Comparison of ENCODE assay signal across 8 cellular contexts in genomic region chr11:10304495-10305261, GRCh38. TPM values are rescaled to one million over a fixed set of nuclear protein-coding genes. Genes with fewer than 3 reads are reported as not detected.
DNase-seq lines count a peak whose midpoint lies in the region; ATAC-seq, FAIRE-seq and TF ChIP-seq lines count a peak whose summit lies in the region.

TSS of gene ADM (plus strand) at chr11:10305073. CDS start at chr11:10305701, 628 bp downstream.

- H3K36me3 ChIP-seq in keratinocyte (ENCODE audit: control insufficient read depth in 2 of 2, extremely low read depth in 1 of 2, insufficient read depth in 2 of 2, low read length in 2 of 2), result peaks cover 3 to 5% of the 10 kb centered on the region in 2 experiments
- peaks cover 0 to 5% (median 0%) of the 10 kb centered on the region in 3 donors for H3K36me3 ChIP-seq in skeletal muscle tissue (ENCODE audit: control insufficient read depth in 3 of 3, insufficient read depth in 3 of 3, low read length in 3 of 3)

- dilution Hi-C loops in keratinocyte (cut with MboI; ENCODE audit: extremely low pct_ligation_motif_present, low sequenced_read_pairs), result no loop called here

- peak within 1 kb of the TSS; percentile 86 for H2AFZ ChIP-seq in keratinocyte (ENCODE audit: control insufficient read depth, low read length)

- TF ChIP-seq CTCF in choroid plexus epithelial cell (conservative IDR thresholded peaks at IDR 0.05; ENCODE audit: low read depth, low read length), result peak; percentile 33
- TF ChIP-seq CTCF in keratinocyte (optimal IDR thresholded peaks at IDR 0.05 in 1 of 3, IDR thresholded peaks at IDR 0.05 in 1 of 3, conservative IDR thresholded peaks at IDR 0.05 in 1 of 3; ENCODE audit: extremely low read depth in 1 of 3, insufficient read depth in 2 of 3, low read length in 3 of 3), result peak; percentile 44 to 54 (median 47)

- peaks cover 26% of the 10 kb centered on the region for H3K79me2 ChIP-seq in keratinocyte (ENCODE audit: control insufficient read depth, insufficient read depth, low read length)

- H3K9me3 ChIP-seq in keratinocyte (ENCODE audit: control insufficient read depth, low read depth, low read length) (no peaks in the 10 kb centered on the region), skeletal muscle tissue (ENCODE audit: control insufficient read depth in 3 of 3, low read length in 3 of 3) (no peaks in the 10 kb centered on the region)

- no peak for ATAC-seq in GM19395 (IDR thresholded peaks at IDR 0.05; ENCODE audit: unreplicated experiment)
- no peak for ATAC-seq in HG03175 (IDR thresholded peaks at IDR 0.05; ENCODE audit: unreplicated experiment)

- H3K9me1 ChIP-seq in keratinocyte (ENCODE audit: control insufficient read depth, extremely low read depth, insufficient read depth, low read length), result no peaks in the 10 kb centered on the region

- in situ Hi-C loops in G401 (cut with HindIII; ENCODE audit: low sequenced_read_pairs), result loop anchor here (25.0 kb wide), 1 partner anchor 467 kb away; no protein-coding TSS in a partner anchor

- no peaks in the 10 kb centered on the region for H3K27me3 ChIP-seq in keratinocyte (ENCODE audit: control insufficient read depth, extremely low read depth, insufficient read depth, low read length)
- H3K27me3 ChIP-seq in skeletal muscle tissue (ENCODE audit: control insufficient read depth in 3 of 3, insufficient read depth in 3 of 3, low read length in 3 of 3), result peaks cover 0 to 7% (median 4%) of the 10 kb centered on the region in 3 donors

- peak within 1 kb of the TSS; percentile 89 for H3K9ac ChIP-seq in keratinocyte (ENCODE audit: control insufficient read depth, extremely low read depth, insufficient read depth, low read length)
- H3K9ac ChIP-seq in skeletal muscle tissue (ENCODE audit: low read depth in 1 of 3, low read length in 3 of 3), result peak within 1 kb of the TSS; percentile 86 to 94 (median 89)

- H4K20me1 ChIP-seq in keratinocyte (ENCODE audit: control insufficient read depth, extremely low read depth, insufficient read depth, low read length), result no peaks in the 10 kb centered on the region

- no peak for TF ChIP-seq EP300 in Ishikawa (IDR thresholded peaks at IDR 0.05; ENCODE audit: borderline replicate concordance)

- H3K4me1 ChIP-seq in keratinocyte (ENCODE audit: control insufficient read depth, extremely low read depth, insufficient read depth, low read length), result peaks cover 32% of the 10 kb centered on the region
- peaks cover 52 to 57% (median 55%) of the 10 kb centered on the region in 3 donors for H3K4me1 ChIP-seq in skeletal muscle tissue (ENCODE audit: control insufficient read depth in 3 of 3, insufficient read depth in 3 of 3, low read length in 3 of 3)

- H3K27ac ChIP-seq in keratinocyte (ENCODE audit: control insufficient read depth, insufficient read depth, low read length), result peak within 1 kb of the TSS; percentile 90
- H3K27ac ChIP-seq in skeletal muscle tissue (ENCODE audit: low read depth, low read length), result peak within 1 kb of the TSS; percentile 84

- FAIRE-seq in keratinocyte (lab: Jason Lieb, UNC), result no peak

- peak within 1 kb of the TSS; percentile 96 for H3K4me2 ChIP-seq in keratinocyte (ENCODE audit: control insufficient read depth, extremely low read depth, insufficient read depth, low read depth, low read length)

- peak; percentile 79 for DNase-seq in G401 (ENCODE audit: low spot score)
- DNase-seq in SW 1271 (lab: John Stamatoyannopoulos, UW), result peak; percentile 95 to 96
- DNase-seq in choroid plexus epithelial cell (ENCODE audit: low read depth), result peak; percentile 97
- DNase-seq in keratinocyte (ENCODE audit: low read depth, low spot score), result peak; percentile 83

- H3K4me3 ChIP-seq in choroid plexus epithelial cell (ENCODE audit: low read depth, low read length), result peak within 1 kb of the TSS; percentile 98
- peak within 1 kb of the TSS; percentile 89 to 97 (median 97) for H3K4me3 ChIP-seq in keratinocyte (ENCODE audit: control insufficient read depth in 2 of 3, extremely low read depth in 1 of 3, insufficient read depth in 2 of 3, low read depth in 1 of 3, low read length in 3 of 3)
- peak within 1 kb of the TSS; percentile 96 to 99 (median 98) for H3K4me3 ChIP-seq in skeletal muscle tissue (ENCODE audit: low read length in 3 of 3)

- TF ChIP-seq RAD21 in Ishikawa (IDR thresholded peaks at IDR 0.05; ENCODE audit: low read depth), result peak; percentile 9; the same call in 1 of the 2 replicates

TF ChIP-seq in Ishikawa, 13 proteins besides CTCF, POLR2A, EP300 and RAD21:
- TF ChIP-seq USF1 (IDR thresholded peaks at IDR 0.05), result no peak; the same call in 1 of the 2 replicates
- TF ChIP-seq ZBTB7A (IDR thresholded peaks at IDR 0.05; ENCODE audit: low read depth), result peak; percentile 93
- no peak for TF ChIP-seq YY1 (IDR thresholded peaks at IDR 0.05; ENCODE audit: low read depth)
- TF ChIP-seq TEAD4 (IDR thresholded peaks at IDR 0.05), result 0 out of 2 replicates have a peak, but pooled peaks have one; percentile 2
- TF ChIP-seq MAX (IDR thresholded peaks at IDR 0.05), result no peak
- peak; percentile 33; the same call in 1 of the 2 replicates for TF ChIP-seq TAF1 (IDR thresholded peaks at IDR 0.05; ENCODE audit: low read depth)
- TF ChIP-seq TCF12 (IDR thresholded peaks at IDR 0.05; ENCODE audit: low read depth), result no peak

RNA-seq across cellular contexts. Expression of gene ADM, which starts in this region (rescaled TPM):
- 209 and 276 TPM in 2 replicates for total RNA-seq in G401 (2014; rRNA removed; shearing (Covaris generic))
- 52.6 to 115 TPM (median 57.9 TPM) in 3 replicates for polyA plus RNA-seq in keratinocyte
- polyA plus RNA-seq in keratinocyte (2011; ENCODE audit: low read depth), result 60.1 TPM
- polyA plus RNA-seq in keratinocyte (2011; cell fraction: cytosol; rRNA removed), result 14.1 and 22.5 TPM in 2 replicates
- 155 and 157 TPM in 2 replicates for polyA plus RNA-seq in keratinocyte (2011; cell fraction: nucleus; rRNA removed)
- polyA plus RNA-seq in keratinocyte (2012; ENCODE audit: low replicate concordance), result 48.0 and 252 TPM in 2 replicates
- 47.4 to 113 TPM (median 49.9 TPM) in 3 replicates for polyA minus RNA-seq in keratinocyte
- 21.1 TPM for polyA minus RNA-seq in keratinocyte (2011; cell fraction: cytosol; rRNA and poly(A)+ RNA removed)
- polyA minus RNA-seq in keratinocyte (2011; cell fraction: nucleus; rRNA and poly(A)+ RNA removed), result 110 and 123 TPM in 2 replicates
- 28.2 TPM for total RNA-seq in skeletal muscle tissue
